Comparison of ENCODE assay signal across 8 cellular contexts in genomic region chr11:102495161-102496042, GRCh38. TPM values are rescaled to one million over a fixed set of nuclear protein-coding genes. Genes with fewer than 3 reads are reported as not detected.
DNase-seq lines count a peak whose midpoint lies in the region; ATAC-seq and TF ChIP-seq lines count a peak whose summit lies in the region.

No MANE protein-coding gene starts in this region.

- WGBS in stomach, 5 donors, result 26 to 33% (median 29%) methylated on average over 12 of the region's 12 CpGs

- H3K4me1 Mint-ChIP-seq in CD4-positive, CD25-positive, alpha-beta regulatory T cell, result peaks cover 0 to 4% (median 2%) of the 10 kb centered on the region in 4 donors

- intact Hi-C loops in colonic mucosa (cut with DNase I) (loop anchor here (5.0 to 10.0 kb wide), 3 partner anchors 119 to 169 kb away; no protein-coding TSS in a partner anchor), stomach (cut with DNase I; ENCODE audit: low total_unique reads) (loop anchor here (10.0 kb wide), 1 partner anchor 151 kb away; the partner anchor contains the start of gene BIRC2)

- peak overlapping the region; percentile 9 to 46 for H3K9ac ChIP-seq in colonic mucosa (ENCODE audit: low read depth in 2 of 2, low read length in 2 of 2)

- TF ChIP-seq CTCF in colonic mucosa (IDR thresholded peaks at IDR 0.05) (peak; percentile 48), stomach (IDR thresholded peaks at IDR 0.05) (peak in 5 of 7 experiments; percentile 59 to 76 (median 73))

- H3K27ac Mint-ChIP-seq in CD4-positive, CD25-positive, alpha-beta regulatory T cell, result peak overlapping the region in 1 of 3 donors; percentile 12

- peaks cover 2% of the 10 kb centered on the region for H3K27me3 ChIP-seq in CD4-positive, CD25-positive, alpha-beta regulatory T cell (ENCODE audit: control insufficient read depth, insufficient read depth, low read length)
- no peaks in the 10 kb centered on the region for H3K27me3 ChIP-seq in colonic mucosa
- H3K27me3 ChIP-seq in stomach, result peaks cover 0 to 9% (median 0%) of the 10 kb centered on the region in 3 donors

- H3K36me3 ChIP-seq in CD4-positive, CD25-positive, alpha-beta regulatory T cell (ENCODE audit: control insufficient read depth, insufficient read depth, low read length), result no peaks in the 10 kb centered on the region
- H3K36me3 ChIP-seq in colonic mucosa (no peaks in the 10 kb centered on the region), stomach (no peaks in the 10 kb centered on the region)

- no peak for TF ChIP-seq POLR2A in stomach (IDR thresholded peaks at IDR 0.05)

- TF ChIP-seq EP300 in stomach (IDR thresholded peaks at IDR 0.05), result no peak

- DNase-seq in CD4-positive, CD25-positive, alpha-beta regulatory T cell, result peak; percentile 26 to 85 (median 76)
- DNase-seq in NCI-H1436 treated with DMSO at 0.1 percent for 48 hours (lab: John Stamatoyannopoulos, UW) (peak; percentile 42), SW 1271 (lab: John Stamatoyannopoulos, UW) (peak; percentile 75 to 97), colonic mucosa (peak; percentile 63), left kidney (ENCODE audit: low read depth, low spot score) (peak; percentile 89), stomach (no peak)

- H3K4me3 Mint-ChIP-seq in CD4-positive, CD25-positive, alpha-beta regulatory T cell, result no peak overlapping the region

- H3K9me3 ChIP-seq in CD4-positive, CD25-positive, alpha-beta regulatory T cell (ENCODE audit: control insufficient read depth in 2 of 2, low read length in 2 of 2), result no peaks in the 10 kb centered on the region
- H3K9me3 ChIP-seq in colonic mucosa (no peaks in the 10 kb centered on the region), stomach (no peaks in the 10 kb centered on the region)

- H3K27ac ChIP-seq in CD4-positive, CD25-positive, alpha-beta regulatory T cell (ENCODE audit: insufficient read depth, low read length, poor library complexity, severe bottlenecking), result no peak overlapping the region
- H3K27ac ChIP-seq in colonic mucosa (no peak overlapping the region), stomach (no peak overlapping the region)

- H3K4me1 ChIP-seq in CD4-positive, CD25-positive, alpha-beta regulatory T cell (ENCODE audit: control insufficient read depth, insufficient read depth, low read length, poor library complexity, severe bottlenecking), result peaks cover 4% of the 10 kb centered on the region
- H3K4me1 ChIP-seq in colonic mucosa (no peaks in the 10 kb centered on the region), stomach (peaks cover 0 to 24% (median 10%) of the 10 kb centered on the region in 4 donors)

- H3K9me3 Mint-ChIP-seq in CD4-positive, CD25-positive, alpha-beta regulatory T cell, result no peaks in the 10 kb centered on the region

- no peaks in the 10 kb centered on the region for H3K36me3 Mint-ChIP-seq in CD4-positive, CD25-positive, alpha-beta regulatory T cell

- peak; percentile 58 to 71 for ATAC-seq in CD4-positive, CD25-positive, alpha-beta regulatory T cell (ENCODE audit: low read depth in 2 of 2)
- ATAC-seq in GM18519 (IDR thresholded peaks at IDR 0.05; ENCODE audit: low FRiP score, unreplicated experiment), result peak; percentile 96
- peak; percentile 58 for ATAC-seq in HG02970 (IDR thresholded peaks at IDR 0.05; ENCODE audit: low FRiP score, unreplicated experiment)

- H3K4me3 ChIP-seq in CD4-positive, CD25-positive, alpha-beta regulatory T cell (ENCODE audit: low read depth, low read length), result no peak overlapping the region
- H3K4me3 ChIP-seq in colonic mucosa (no peak overlapping the region), stomach (no peak overlapping the region)

- peaks cover 41% of the 10 kb centered on the region for H3K27me3 Mint-ChIP-seq in CD4-positive, CD25-positive, alpha-beta regulatory T cell

RNA-seq across cellular contexts. Expression of gene MMP7, which starts 35.1 kb away (rescaled TPM):
- not detected for total RNA-seq in CD4-positive, CD25-positive, alpha-beta regulatory T cell
- under 1 TPM in 1 of 4 donors, not detected in 3; 0.16 TPM for polyA plus RNA-seq in CD4-positive, CD25-positive, alpha-beta regulatory T cell
- total RNA-seq in colonic mucosa (1 to 10 TPM in 1 of 2 donors, under 1 TPM in 1; 0.29 to 1.4 TPM), stomach (1 to 10 TPM in 2 of 5 donors, under 1 TPM in 1, not detected in 2; 0.37 to 2.0 (median 1.3) TPM)
- 10 to 100 TPM in 1 of 3 donors, 1 to 10 TPM in 1, not detected in 1; 2.1 to 45.1 TPM for polyA plus RNA-seq in stomach

RNA-seq across cellular contexts. Expression of gene TMEM123, which starts 42.8 kb away (rescaled TPM):
- 330 TPM for total RNA-seq in CD4-positive, CD25-positive, alpha-beta regulatory T cell
- polyA plus RNA-seq in CD4-positive, CD25-positive, alpha-beta regulatory T cell, result 100 to 1,000 TPM; 583 to 771 (median 683) TPM
- total RNA-seq in colonic mucosa, result 100 to 1,000 TPM; 126 to 175 TPM
- 100 to 1,000 TPM in 2 of 5 donors, 10 to 100 TPM in 3; 16.2 to 226 (median 75.3) TPM for total RNA-seq in stomach
- polyA plus RNA-seq in stomach, result 10 to 100 TPM; 47.2 to 53.6 (median 49.6) TPM
